ENCODE assay signal across 16 cellular contexts in the genomic region with DNA sequence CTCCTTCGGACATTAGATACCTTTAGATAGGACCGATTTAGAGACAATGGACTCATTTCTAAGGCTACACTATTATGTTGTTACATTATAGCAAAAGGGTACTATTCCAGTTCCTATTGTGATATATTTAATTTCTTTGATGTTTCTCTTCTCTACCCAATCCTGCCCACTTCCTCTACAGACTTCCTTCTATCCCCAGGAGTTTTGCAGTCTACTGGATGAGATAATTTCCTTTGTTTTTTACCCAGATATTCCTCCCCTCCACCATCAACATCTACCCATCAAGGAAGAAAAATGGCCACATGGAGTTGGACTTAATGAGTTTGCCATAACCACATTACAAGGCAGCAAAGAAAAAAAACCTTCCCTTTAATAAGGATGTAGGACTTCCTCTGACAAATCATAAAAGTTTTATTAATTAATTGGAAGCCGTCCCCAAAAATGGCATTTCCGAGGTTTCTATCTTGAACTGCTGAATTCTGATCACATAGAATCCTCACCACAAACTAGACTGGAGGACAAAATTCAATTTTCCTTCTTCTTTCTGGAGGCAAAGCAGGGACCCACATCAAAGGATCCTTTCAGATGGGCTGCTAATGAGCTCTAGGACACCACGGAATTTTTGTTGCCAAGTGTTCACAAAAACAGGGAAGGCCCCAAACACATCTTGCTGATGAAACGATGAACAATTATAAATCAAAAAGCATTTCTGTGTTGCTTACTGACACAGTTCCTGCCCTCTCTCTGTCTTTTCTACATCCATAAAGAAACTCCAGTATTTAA. TPM values are rescaled to one million over a fixed set of nuclear protein-coding genes. Genes with fewer than 3 reads are reported as not detected.
DNase-seq lines count a peak whose midpoint lies in the region; ATAC-seq, FAIRE-seq and TF ChIP-seq lines count a peak whose summit lies in the region.
"Had no signal": no experiment of that assay in that cellular context is flagged by ENCODE, and none has a peak within 500 bp of the region (broad histone marks: within the 10 kb centered on the region; RNA-seq: fewer than 3 reads in every experiment).

No MANE protein-coding gene starts in this region.

- WGBS in suprapubic skin, result 68% methylated on average over 6 of the region's 6 CpGs

- no peaks in the 10 kb centered on the region for H3K27me3 ChIP-seq in layer of hippocampus (ENCODE audit: control insufficient read depth, insufficient read depth, low read length)
- H3K27me3 ChIP-seq in suprapubic skin, result no peaks in the 10 kb centered on the region

- DNase-seq in GM12891 (ENCODE audit: insufficient read length, low spot score) (no peak), coronary artery (ENCODE audit: low spot score) (no peak), suprapubic skin (ENCODE audit: low spot score in 2 of 2) (no peak), mucosa of descending colon (no peak), HCEC 1CT (no peak)
- DNase-seq: activated naive CD4-positive, alpha-beta T cell treated with anti-CD3 and anti-CD28 coated beads, Interleukin-2, amount 10 ng/mL, durations not matched to agents 7 days and 5 days; AML-193; NCI-H187; NCI-H526; posterior cingulate gyrus; SW 1271 had no signal

- H3K36me3 ChIP-seq in suprapubic skin, result no peaks in the 10 kb centered on the region
- no peaks in the 10 kb centered on the region for H3K36me3 ChIP-seq in mucosa of descending colon (ENCODE audit: low read depth)

- no peak overlapping the region for H3K27ac Mint-ChIP-seq in stimulated activated memory B cell treated with anti-CD40 and anti-IgM and Interleukin-4, amounts not matched to agents 10 μg/mL and 1 μg/mL and 100 μg/mL, for 72 hours
- H3K27ac Mint-ChIP-seq: activated naive CD4-positive, alpha-beta T cell treated with anti-CD3 and anti-CD28 coated beads, Interleukin-2, amount 10 ng/mL, durations not matched to agents 7 days and 5 days; type B pancreatic cell; WTC11 had no signal

- H3K9me3 ChIP-seq in suprapubic skin (no peaks in the 10 kb centered on the region), mucosa of descending colon (no peaks in the 10 kb centered on the region)

- intact Hi-C loops in mucosa of descending colon (cut with DNase I, micrococcal nuclease), result no loop called here

- H3K4me1 ChIP-seq in suprapubic skin (peaks cover 12% of the 10 kb centered on the region), mucosa of descending colon (ENCODE audit: low read depth) (no peaks in the 10 kb centered on the region)

- TF ChIP-seq EP300 in suprapubic skin (IDR thresholded peaks at IDR 0.05), result no peak

- peak overlapping the region; percentile 37 to 70 for H3K27ac ChIP-seq in coronary artery
- peak overlapping the region; percentile 33 for H3K27ac ChIP-seq in layer of hippocampus (ENCODE audit: low read depth, low read length)
- H3K27ac ChIP-seq in suprapubic skin, result peak overlapping the region; percentile 42

- peaks cover 26% of the 10 kb centered on the region for H3K27me3 Mint-ChIP-seq in stimulated activated memory B cell treated with anti-CD40 and anti-IgM and Interleukin-4, amounts not matched to agents 10 μg/mL and 1 μg/mL and 100 μg/mL, for 72 hours
- H3K27me3 Mint-ChIP-seq: type B pancreatic cell had no signal

- ATAC-seq in stimulated activated memory B cell treated with anti-CD40 and anti-IgM and Interleukin-4, amounts not matched to agents 10 μg/mL and 1 μg/mL and 100 μg/mL, for 72 hours, result no peak
- ATAC-seq in mucosa of descending colon, result no peak
- ATAC-seq: Panc1, WTC11 had no signal

- H3K4me3 ChIP-seq in coronary artery (peak overlapping the region; percentile 53), suprapubic skin (peak overlapping the region; percentile 28), mucosa of descending colon (no peak overlapping the region)

- TF ChIP-seq POLR2A in GM12891 (IDR thresholded peaks at IDR 0.05; ENCODE audit: low read depth, low read length) (no peak), suprapubic skin (IDR thresholded peaks at IDR 0.05) (no peak)

- TF ChIP-seq CTCF in coronary artery (IDR thresholded peaks at IDR 0.05), result no peak
- TF ChIP-seq CTCF in suprapubic skin (IDR thresholded peaks at IDR 0.05), result no peak
- no peak for TF ChIP-seq CTCF in mucosa of descending colon (IDR thresholded peaks at IDR 0.05)

- H3K4me1 Mint-ChIP-seq in stimulated activated memory B cell treated with anti-CD40 and anti-IgM and Interleukin-4, amounts not matched to agents 10 μg/mL and 1 μg/mL and 100 μg/mL, for 72 hours, result peaks cover 9% of the 10 kb centered on the region
- H3K4me1 Mint-ChIP-seq: WTC11 had no signal

- H3K36me3 Mint-ChIP-seq in stimulated activated memory B cell treated with anti-CD40 and anti-IgM and Interleukin-4, amounts not matched to agents 10 μg/mL and 1 μg/mL and 100 μg/mL, for 72 hours, result no peaks in the 10 kb centered on the region
- H3K36me3 Mint-ChIP-seq: activated naive CD4-positive, alpha-beta T cell treated with anti-CD3 and anti-CD28 coated beads, Interleukin-2, amount 10 ng/mL, durations not matched to agents 7 days and 5 days; type B pancreatic cell; WTC11 had no signal

- H3K4me3 Mint-ChIP-seq in stimulated activated memory B cell treated with anti-CD40 and anti-IgM and Interleukin-4, amounts not matched to agents 10 μg/mL and 1 μg/mL and 100 μg/mL, for 72 hours, result no peak overlapping the region
- H3K4me3 Mint-ChIP-seq: type B pancreatic cell, WTC11 had no signal

- H3K9me3 Mint-ChIP-seq in stimulated activated memory B cell treated with anti-CD40 and anti-IgM and Interleukin-4, amounts not matched to agents 10 μg/mL and 1 μg/mL and 100 μg/mL, for 72 hours, result no peaks in the 10 kb centered on the region
- H3K9me3 Mint-ChIP-seq: activated naive CD4-positive, alpha-beta T cell treated with anti-CD3 and anti-CD28 coated beads, Interleukin-2, amount 10 ng/mL, durations not matched to agents 7 days and 5 days; type B pancreatic cell had no signal

- no peak for FAIRE-seq in GM12891 (lab: Jason Lieb, UNC)

TF ChIP-seq in GM12891, 5 proteins besides CTCF, POLR2A, EP300 and RAD21:
- TF ChIP-seq SPI1 (IDR thresholded peaks at IDR 0.05; ENCODE audit: low read depth, low read length) (peak; percentile 11; the same call in 1 of the 2 replicates), PAX5 (IDR thresholded peaks at IDR 0.05; ENCODE audit: insufficient read depth, low read length, severe bottlenecking) (no peak)

RNA-seq across cellular contexts. Expression of a gene that starts 33.4 kb away (rescaled TPM):
- polyA plus RNA-seq in GM12891 (2012; ENCODE audit: low read depth, missing spikeins), result 4.6 TPM
- total RNA-seq in suprapubic skin (10 to 100 TPM; 53.8 to 75.3 (median 67.8) TPM), mucosa of descending colon (10 to 100 TPM; 26.0 to 29.4 (median 28.6) TPM)
